Comparison of ENCODE assay signal across 8 cellular contexts in genomic region chr4:108018038-108018883, GRCh38. TPM values are rescaled to one million over a fixed set of nuclear protein-coding genes. Genes with fewer than 3 reads are reported as not detected.
DNase-seq lines count a peak whose midpoint lies in the region; ATAC-seq and TF ChIP-seq lines count a peak whose summit lies in the region.

No MANE protein-coding gene starts in this region.

- peak; percentile 72 for DNase-seq in AG08396 (ENCODE audit: low spot score)
- DNase-seq in NCI-H510A (lab: John Stamatoyannopoulos, UW), result peak; percentile 3
- peak; percentile 84 to 87 for DNase-seq in activated CD4-positive, alpha-beta T cell treated with anti-CD3 and anti-CD28 coated beads, Interleukin-2, amount 50 U/mL, for 4 hours
- peak; percentile 69 to 93 (median 80) for DNase-seq in dorsolateral prefrontal cortex
- DNase-seq in lung (ENCODE audit: low spot score), result peak; percentile 85
- DNase-seq in stimulated activated CD8-positive, alpha-beta memory T cell treated with anti-CD3 and anti-CD28 coated beads, Interleukin-15, amount 100 ng/mL, for 1 hour (ENCODE audit: low read depth), result peak; percentile 83

- peaks cover 7 to 27% of the 10 kb centered on the region in 2 donors for H3K36me3 ChIP-seq in lung (ENCODE audit: control insufficient read depth in 2 of 2, insufficient read depth in 2 of 2, low read length in 2 of 2)

- intact Hi-C loops in dorsolateral prefrontal cortex (cut with DNase I), result loop anchor here in 1 of 2 donors (10.0 kb wide), 1 partner anchor 557 kb away; no protein-coding TSS in a partner anchor

- WGBS in lung, 2 donors, result 41 to 48% methylated on average over 8 of the region's 8 CpGs

- TF ChIP-seq CTCF in dorsolateral prefrontal cortex (IDR thresholded peaks at IDR 0.05 in 54 of 56, conservative IDR thresholded peaks at IDR 0.05 in 2 of 56; ENCODE audit: low read depth in 1 of 56, partially characterized antibody in 56 of 56) (peak; percentile 69 to 93 (median 86)), lung (IDR thresholded peaks at IDR 0.05; ENCODE audit: control extremely low read depth, extremely low read depth) (peak; percentile 73)

- H3K4me3 ChIP-seq in dorsolateral prefrontal cortex (no peak overlapping the region), lung (no peak overlapping the region)

- peaks cover 0 to 1% of the 10 kb centered on the region in 2 donors for H3K4me1 ChIP-seq in lung (ENCODE audit: control insufficient read depth in 2 of 2, insufficient read depth in 2 of 2, low read length in 2 of 2)

- ATAC-seq in GM18861 (IDR thresholded peaks at IDR 0.05; ENCODE audit: unreplicated experiment) (peak; percentile 85), HG03159 (IDR thresholded peaks at IDR 0.05; ENCODE audit: unreplicated experiment) (peak; percentile 79), lung (ENCODE audit: insufficient read depth, low FRiP score) (peak; percentile 82)

- peaks cover 0 to 2% of the 10 kb centered on the region in 2 donors for H3K9me3 ChIP-seq in lung (ENCODE audit: control insufficient read depth in 2 of 2, insufficient read depth in 1 of 2, low read length in 1 of 2)

- H3K27ac ChIP-seq in dorsolateral prefrontal cortex, result no peak overlapping the region
- no peak overlapping the region for H3K27ac ChIP-seq in lung (ENCODE audit: low read depth in 1 of 2, low read length in 1 of 2)

- H3K27me3 ChIP-seq in dorsolateral prefrontal cortex, result no peaks in the 10 kb centered on the region
- no peaks in the 10 kb centered on the region for H3K27me3 ChIP-seq in lung (ENCODE audit: control insufficient read depth, insufficient read depth)

RNA-seq across cellular contexts. Expression of gene HADH, which starts 28.6 kb away (rescaled TPM):
- total RNA-seq in dorsolateral prefrontal cortex (10 to 100 TPM; 23.3 to 43.1 (median 31.6) TPM), lung (10 to 100 TPM; 42.7 to 43.9 TPM)
- polyA plus RNA-seq in lung, result 10 to 100 TPM; 37.6 to 38.5 TPM

Comparison
In these comparisons a context has a peak if more than half of its experiments do, and no peak if none do; other contexts are left out.
1. DNase-seq: peak in every context shown above with its lines; median percentile 86 in activated CD4-positive, alpha-beta T cell treated with anti-CD3 and anti-CD28 coated beads, Interleukin-2, amount 50 U/mL, for 4 hours; 85 in lung; 83 in stimulated activated CD8-positive, alpha-beta memory T cell treated with anti-CD3 and anti-CD28 coated beads, Interleukin-15, amount 100 ng/mL, for 1 hour; 80 in dorsolateral prefrontal cortex; 72 in AG08396; 3 in NCI-H510A.